Comparison of ENCODE assay signal across 24 cellular contexts in genomic region chr3:52117537-52117936, GRCh38. TPM values are rescaled to one million over a fixed set of nuclear protein-coding genes. Genes with fewer than 3 reads are reported as not detected.
DNase-seq lines count a peak whose midpoint lies in the region; ATAC-seq and TF ChIP-seq lines count a peak whose summit lies in the region.
"Had no signal": no experiment of that assay in that cellular context is flagged by ENCODE, and none has a peak within 500 bp of the region (broad histone marks: within the 10 kb centered on the region; RNA-seq: fewer than 3 reads in every experiment).

No MANE protein-coding gene starts in this region.

- H3K27ac ChIP-seq in cardiac muscle cell (peak overlapping the region; percentile 58), left ventricle myocardium inferior (replicated peaks) (no peak overlapping the region), left lung (no peak overlapping the region), osteoblast (ENCODE audit: low read depth, low read length) (no peak overlapping the region), stomach (no peak overlapping the region)
- H3K27ac ChIP-seq: SJCRH30 had no signal

- no peak overlapping the region for H2AFZ ChIP-seq in osteoblast (ENCODE audit: low read length)

- H3K36me3 ChIP-seq in cardiac muscle cell (no peaks in the 10 kb centered on the region), left ventricle myocardium inferior (no peaks in the 10 kb centered on the region), left lung (peaks cover 0 to 4% of the 10 kb centered on the region in 2 donors), osteoblast (ENCODE audit: insufficient read depth, low read length) (peaks cover 5% of the 10 kb centered on the region), stomach (no peaks in the 10 kb centered on the region)

- H3K4me1 Mint-ChIP-seq in chondrocyte (ENCODE audit: low read depth), result peaks cover 3% of the 10 kb centered on the region

- H4K20me1 ChIP-seq in osteoblast (ENCODE audit: insufficient read depth, low read length), result no peaks in the 10 kb centered on the region

- TF ChIP-seq EP300 in stomach (IDR thresholded peaks at IDR 0.05), result no peak

- H3K4me3 ChIP-seq in cardiac muscle cell (no peak overlapping the region), left ventricle myocardium inferior (no peak overlapping the region), left lung (no peak overlapping the region), osteoblast (ENCODE audit: insufficient read depth, low read length) (no peak overlapping the region), stomach (no peak overlapping the region)
- H3K4me3 ChIP-seq: SJCRH30 had no signal

- no peak for TF ChIP-seq POLR2A in stomach (IDR thresholded peaks at IDR 0.05)

- H3K4me3 Mint-ChIP-seq in chondrocyte (ENCODE audit: unreplicated experiment), result no peak overlapping the region
- H3K4me3 Mint-ChIP-seq: HFFc6 had no signal

- H3K4me1 ChIP-seq in cardiac muscle cell (ENCODE audit: low read depth) (peaks cover 18% of the 10 kb centered on the region), left ventricle myocardium inferior (peaks cover 29% of the 10 kb centered on the region), left lung (peaks cover 11 to 43% of the 10 kb centered on the region in 2 donors), osteoblast (ENCODE audit: insufficient read depth, low read length) (peaks cover 15% of the 10 kb centered on the region), stomach (peaks cover 0 to 13% (median 8%) of the 10 kb centered on the region in 4 donors)
- H3K4me1 ChIP-seq: SJCRH30 had no signal

- TF ChIP-seq CTCF in cardiac muscle cell (IDR thresholded peaks at IDR 0.05; ENCODE audit: low read depth, low read length) (no peak), left ventricle myocardium inferior (IDR thresholded peaks at IDR 0.05; ENCODE audit: borderline replicate concordance) (no peak), chondrocyte (IDR thresholded peaks at IDR 0.05) (no peak), left lung (IDR thresholded peaks at IDR 0.05) (no peak), osteoblast (IDR thresholded peaks at IDR 0.05; ENCODE audit: extremely low read depth, low read depth, low read length) (no peak), stomach (IDR thresholded peaks at IDR 0.05) (no peak)

- H3K9me3 ChIP-seq in cardiac muscle cell (ENCODE audit: low read depth), result no peaks in the 10 kb centered on the region
- no peaks in the 10 kb centered on the region for H3K9me3 ChIP-seq in left ventricle myocardium inferior (replicated peaks)
- no peaks in the 10 kb centered on the region for H3K9me3 ChIP-seq in left lung
- no peaks in the 10 kb centered on the region for H3K9me3 ChIP-seq in osteoblast (ENCODE audit: low read depth, low read length)
- H3K9me3 ChIP-seq in stomach, result no peaks in the 10 kb centered on the region
- H3K9me3 ChIP-seq: SJCRH30 had no signal

- no peak overlapping the region for H3K4me2 ChIP-seq in osteoblast (ENCODE audit: insufficient read depth, low read length)

- DNase-seq in cardiac muscle cell (ENCODE audit: low read depth in 1 of 2, low spot score in 1 of 2) (no peak), left ventricle myocardium inferior (no peak), chondrocyte (ENCODE audit: low spot score) (peak; percentile 3), left lung (no peak), osteoblast (ENCODE audit: insufficient read length, low spot score, missing footprints) (no peak), stomach (no peak)
- DNase-seq: AML-193, DMS53, GDM1, H7, HFFc6, KBM-7, MM.1S, NCI-H1105 treated with DMSO at 0.1 percent for 48 hours, NCI-H1694, NCI-H2081, NCI-H2171, NCI-H345, NCI-H524 treated with DMSO at 0.1 percent for 48 hours, NCI-H82, SJCRH30 had no signal

- intact Hi-C loops in left ventricle myocardium inferior (cut with micrococcal nuclease), result no loop called here
- intact Hi-C loops in left lung (cut with DNase I), result no loop called here
- intact Hi-C loops in stomach (cut with DNase I; ENCODE audit: low total_unique reads), result no loop called here

- no peak overlapping the region for H3K27ac Mint-ChIP-seq in chondrocyte (ENCODE audit: unreplicated experiment)
- H3K27ac Mint-ChIP-seq: HFFc6 had no signal

- ATAC-seq in left lung, result peak; percentile 49
- ATAC-seq in GM21529 (IDR thresholded peaks at IDR 0.05; ENCODE audit: unreplicated experiment), result no peak
- ATAC-seq: Panc1 had no signal

- no peaks in the 10 kb centered on the region for H3K79me2 ChIP-seq in osteoblast (ENCODE audit: insufficient read depth, low read length)

- WGBS in stomach, 5 donors, result 92 to 97% (median 94%) methylated on average over 4 of the region's 4 CpGs

- H3K27me3 ChIP-seq in cardiac muscle cell (no peaks in the 10 kb centered on the region), left ventricle myocardium inferior (ENCODE audit: low read depth) (no peaks in the 10 kb centered on the region), left lung (no peaks in the 10 kb centered on the region), osteoblast (ENCODE audit: insufficient read depth, low read length) (no peaks in the 10 kb centered on the region), stomach (no peaks in the 10 kb centered on the region)
- H3K27me3 ChIP-seq: SJCRH30 had no signal

- no peaks in the 10 kb centered on the region for H3K9me3 Mint-ChIP-seq in chondrocyte (ENCODE audit: low read depth)
- H3K9me3 Mint-ChIP-seq: CD14-positive monocyte, HFFc6 had no signal

- no peaks in the 10 kb centered on the region for H3K27me3 Mint-ChIP-seq in chondrocyte (ENCODE audit: low read depth)

- H3K36me3 Mint-ChIP-seq in chondrocyte (ENCODE audit: low read depth), result peaks cover 7% of the 10 kb centered on the region

RNA-seq across cellular contexts. Expression of gene POC1A, which starts 36.7 kb away (rescaled TPM):
- total RNA-seq in cardiac muscle cell (6.0 and 12.4 TPM in 2 replicates), left ventricle myocardium inferior (1.2 TPM), chondrocyte (5.3 to 5.7 TPM (median 5.5 TPM) in 3 replicates), left lung (1 to 10 TPM; 5.3 to 7.6 TPM), osteoblast (1.8 and 3.2 TPM in 2 replicates), stomach (10 to 100 TPM in 1 of 5 donors, 1 to 10 TPM in 3, not detected in 1; 1.8 to 23.2 (median 3.5) TPM)
- polyA plus RNA-seq in cardiac muscle cell (10.6 and 24.0 TPM in 2 replicates), stomach (1 to 10 TPM; 3.0 to 4.4 (median 3.5) TPM)
